21 cellular contexts compared by ENCODE assay signal in the genomic region with DNA sequence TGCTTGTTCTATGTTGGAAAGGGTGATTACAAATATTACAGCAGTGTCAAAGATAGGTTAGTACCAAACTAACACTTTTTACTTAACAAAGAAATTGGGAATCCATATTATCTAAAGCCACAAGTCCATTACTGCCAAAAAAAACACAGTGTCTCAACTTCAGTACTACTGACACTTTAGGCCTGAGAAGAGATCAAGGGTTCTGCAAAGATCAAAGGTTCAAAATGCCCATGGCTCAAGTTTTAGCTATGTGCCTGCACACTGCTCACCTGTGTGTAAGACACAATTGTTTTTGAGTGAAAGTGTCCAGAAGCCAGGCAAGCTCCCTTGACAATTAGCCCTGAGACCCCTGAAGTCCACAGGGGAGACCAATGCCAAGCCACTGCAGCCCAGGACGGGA.
DNase-seq lines count a peak whose midpoint lies in the region; ATAC-seq and TF ChIP-seq lines count a peak whose summit lies in the region.
"Had no signal": no experiment of that assay in that cellular context is flagged by ENCODE, and none has a peak within 500 bp of the region (broad histone marks: within the 10 kb centered on the region; RNA-seq: fewer than 3 reads in every experiment).

No MANE protein-coding gene starts in this region.

- H3K4me2 ChIP-seq in mesenchymal stem cell (ENCODE audit: low read length, poor library complexity, severe bottlenecking): no peak overlapping the region

- no peak overlapping the region for H2BK120ac ChIP-seq in mesenchymal stem cell (ENCODE audit: low read depth, low read length)

- H2BK12ac ChIP-seq in mesenchymal stem cell (ENCODE audit: low read length in 2 of 2): no peak overlapping the region

- H3K4me3 ChIP-seq in mesenchymal stem cell (ENCODE audit: insufficient read depth in 1 of 2, low read depth in 1 of 2, low read length in 2 of 2): no peak overlapping the region
- H3K4me3 ChIP-seq: GM12878 had no signal

- peaks cover 30% of the 10 kb centered on the region for H3K79me1 ChIP-seq in mesenchymal stem cell (replicated peaks; ENCODE audit: low read length, poor library complexity, severe bottlenecking)

- DNase-seq in WTC11 (ENCODE audit: low spot score) (no peak), left lobe of liver (ENCODE audit: low spot score) (no peak), mesenchymal stem cell (no peak), superior temporal gyrus (ENCODE audit: extremely low spot score) (peak; percentile 3), NAMALWA (ENCODE audit: low spot score) (no peak)
- DNase-seq: ACHN; BE2C; CD4-positive, CD25-positive, alpha-beta regulatory T cell; CD8-positive, alpha-beta memory T cell; COR-L47; DMS 273 treated with DMSO at 0.1 percent for 48 hours; DMS53; DND-41; EL; GOT3; H7; HFFc6 had no signal

- no peak overlapping the region for H3K9ac ChIP-seq in mesenchymal stem cell (ENCODE audit: low read length)

- H2AK5ac ChIP-seq in mesenchymal stem cell (ENCODE audit: low read length, severe bottlenecking): no peak overlapping the region

- H4K91ac ChIP-seq in mesenchymal stem cell (ENCODE audit: low read length): no peak overlapping the region

- ATAC-seq in WTC11: no peak
- peak; percentile 86 for ATAC-seq in left lobe of liver
- ATAC-seq in GM21447 (IDR thresholded peaks at IDR 0.05; ENCODE audit: unreplicated experiment): no peak
- no peak for ATAC-seq in HG03097 (IDR thresholded peaks at IDR 0.05; ENCODE audit: low FRiP score, unreplicated experiment)
- ATAC-seq: GM12878, HCT116 had no signal

- no peak overlapping the region for H3K4me3 Mint-ChIP-seq in WTC11
- H3K4me3 Mint-ChIP-seq: CD4-positive, CD25-positive, alpha-beta regulatory T cell; CD8-positive, alpha-beta memory T cell; HFFc6 had no signal

- no peak overlapping the region for H2AFZ ChIP-seq in mesenchymal stem cell (ENCODE audit: low read depth, low read length)

- no peak overlapping the region for H3K23ac ChIP-seq in mesenchymal stem cell (ENCODE audit: low read length in 2 of 2)

- POLR2A ChIA-PET in WTC11 (lab: Charles Lee): no interaction called here

- H3K4ac ChIP-seq in mesenchymal stem cell (ENCODE audit: low read depth in 1 of 2, low read length in 2 of 2): no peak overlapping the region

- no peaks in the 10 kb centered on the region for H3K4me1 Mint-ChIP-seq in WTC11

- WGBS in mesenchymal stem cell: 95% methylated on average over 1 of the region's 1 CpG

- no peak overlapping the region for H3K14ac ChIP-seq in mesenchymal stem cell (ENCODE audit: low read length in 2 of 2)

- peaks cover 85% of the 10 kb centered on the region for H3K36me3 Mint-ChIP-seq in WTC11

- H2BK15ac ChIP-seq in mesenchymal stem cell (ENCODE audit: low read depth, poor library complexity, severe bottlenecking): no peak overlapping the region

- peaks cover 7% of the 10 kb centered on the region for H3K4me1 ChIP-seq in mesenchymal stem cell (ENCODE audit: control insufficient read depth, insufficient read depth, low read depth, low read length)
- H3K4me1 ChIP-seq: BE2C had no signal

- H3K9me3 ChIP-seq in mesenchymal stem cell (ENCODE audit: control insufficient read depth, low read length): no peaks in the 10 kb centered on the region
- H3K9me3 ChIP-seq: BE2C had no signal

- H3K27me3 ChIP-seq in mesenchymal stem cell (ENCODE audit: control insufficient read depth in 1 of 2, insufficient read depth in 1 of 2, low read length in 2 of 2): no peaks in the 10 kb centered on the region
- H3K27me3 ChIP-seq: BE2C had no signal

- H3K27ac ChIP-seq in mesenchymal stem cell (ENCODE audit: low read length, poor library complexity, severe bottlenecking): no peak overlapping the region

- H3K27me3 Mint-ChIP-seq in WTC11 (ENCODE audit: low read depth): no peaks in the 10 kb centered on the region
- H3K27me3 Mint-ChIP-seq: CD4-positive, CD25-positive, alpha-beta regulatory T cell; CD8-positive, alpha-beta memory T cell had no signal

- peak overlapping the region; percentile 19 for H4K8ac ChIP-seq in mesenchymal stem cell (ENCODE audit: low read length)

- H3K36me3 ChIP-seq in mesenchymal stem cell (ENCODE audit: control insufficient read depth in 1 of 2, insufficient read depth in 2 of 2, low read depth in 1 of 2, low read length in 2 of 2): peaks cover 57 to 82% of the 10 kb centered on the region in 2 experiments

- no peak overlapping the region for H3K18ac ChIP-seq in mesenchymal stem cell (ENCODE audit: low read depth in 1 of 2, low read length in 2 of 2)

- 0 out of 2 replicates have a peak overlapping the region, but pooled peaks have one; percentile 23 for H3K27ac Mint-ChIP-seq in WTC11
- H3K27ac Mint-ChIP-seq: HFFc6 had no signal

- CTCF ChIA-PET in WTC11 (lab: Charles Lee): interaction anchor here (1.3 to 1.5 kb wide), 2 partner anchors 17 to 18 kb away, joined by 3 to 4 read pairs; no protein-coding TSS in a partner anchor

- H3K9me3 Mint-ChIP-seq in WTC11: no peaks in the 10 kb centered on the region
- H3K9me3 Mint-ChIP-seq: CD4-positive, CD25-positive, alpha-beta regulatory T cell; CD8-positive, alpha-beta memory T cell; HFFc6 had no signal

- no peak overlapping the region for H2BK5ac ChIP-seq in mesenchymal stem cell (ENCODE audit: low read depth, low read length, poor library complexity, severe bottlenecking)

- TF ChIP-seq CTCF in WTC11 (IDR thresholded peaks at IDR 0.05): no peak

TF ChIP-seq in WTC11, 78 proteins besides CTCF, POLR2A, EP300 and RAD21:
- TF ChIP-seq ZNF138 (CRISPR knock-in tag; conservative IDR thresholded peaks at IDR 0.05) (no peak), JAZF1 (CRISPR knock-in tag; IDR thresholded peaks at IDR 0.05) (no peak), FOXK1 (CRISPR knock-in tag; IDR thresholded peaks at IDR 0.05) (no peak), TCF7 (CRISPR knock-in tag; IDR thresholded peaks at IDR 0.05; ENCODE audit: low read depth) (no peak)
